In genomic region chr4:11409632-11410031, GRCh38 we compare ENCODE assay signal across 32 cellular contexts. TPM values are rescaled to one million over a fixed set of nuclear protein-coding genes. Genes with fewer than 3 reads are reported as not detected.
"Had no signal": no experiment of that assay in that cellular context is flagged by ENCODE, and none has a peak within 500 bp of the region (broad histone marks: within the 10 kb centered on the region; RNA-seq: fewer than 3 reads in every experiment).

No MANE protein-coding gene starts in this region.

- H3K9me3 Mint-ChIP-seq: activated B cell treated with CpG ODN at 0.5 μM for 24 hours; activated CD8-positive, alpha-beta T cell treated with anti-CD3 and anti-CD28 coated beads for 36 hours; activated T-cell treated with anti-CD3 and anti-CD28 coated beads, Interleukin-2, amount 50 U/mL, for 4 hours; activated T-helper 17 cell treated with anti-CD3 and anti-CD28 coated beads, Interleukin-2, amount 50 U/mL, for 72 hours; central memory CD8-positive, alpha-beta T cell; effector memory CD8-positive, alpha-beta T cell; T-helper 2 cell treated with Interferon-gamma antibody and Interleukin-4, amounts not matched to agents 5 μg/mL and 100 μg/mL, for 36 hours had no signal

- H3K4me1 ChIP-seq: esophagus muscularis mucosa, gastrocnemius medialis had no signal

- H3K27me3 Mint-ChIP-seq: activated B cell treated with CpG ODN at 0.5 μM for 24 hours; activated CD8-positive, alpha-beta T cell treated with anti-CD3 and anti-CD28 coated beads for 36 hours; activated naive CD8-positive, alpha-beta T cell; activated T-helper 17 cell treated with anti-CD3 and anti-CD28 coated beads, Interleukin-2, amount 50 U/mL, for 72 hours had no signal

- H3K36me3 Mint-ChIP-seq: activated naive CD8-positive, alpha-beta T cell had no signal

- H3K9me3 ChIP-seq: esophagus muscularis mucosa, gastrocnemius medialis had no signal

- DNase-seq: activated B cell treated with CpG ODN at 0.5 μM for 24 hours; activated CD4-positive, alpha-beta T cell treated with anti-CD3 and anti-CD28 coated beads for 48 hours; activated CD4-positive, alpha-beta T cell treated with anti-CD3 and anti-CD28 coated beads, Interleukin-2, amount 50 U/mL, for 1 hour; activated CD4-positive, alpha-beta T cell treated with anti-CD3 and anti-CD28 coated beads, Interleukin-2, amount 50 U/mL, for 48 hours; activated CD8-positive, alpha-beta memory T cell treated with anti-CD3 and anti-CD28 coated beads for 24 hours; activated CD8-positive, alpha-beta T cell treated with anti-CD3 and anti-CD28 coated beads for 36 hours; activated effector memory CD4-positive, alpha-beta T cell treated with Interleukin-2 at 50 U/mL for 16 hours; activated gamma-delta T cell treated with Interleukin-2 at 50 U/mL for 16 hours; activated naive CD4-positive, alpha-beta T cell treated with anti-CD3 and anti-CD28 coated beads, Interleukin-2, amount 50 U/mL, for 16 hours; activated naive CD4-positive, alpha-beta T cell treated with Interleukin-2 at 50 U/mL for 16 hours; activated T-cell treated with anti-CD3 and anti-CD28 coated beads, Interleukin-2, amount 50 U/mL, for 4 hours; amniotic stem cell; anterior cingulate cortex; brain microvascular endothelial cell; cortex of kidney; dermis blood vessel endothelial cell; effector CD4-positive, alpha-beta T cell; effector memory CD8-positive, alpha-beta T cell; erythroblast; foreskin keratinocyte; gastrocnemius medialis; T-helper 1 cell; T-helper 17 cell; T1000; WERI-Rb-1 had no signal

- H3K27me3 ChIP-seq: brain microvascular endothelial cell, esophagus muscularis mucosa, foreskin keratinocyte, gastrocnemius medialis had no signal

- H3K4me1 Mint-ChIP-seq: activated T-helper 17 cell treated with anti-CD3 and anti-CD28 coated beads, Interleukin-2, amount 50 U/mL, for 72 hours; central memory CD8-positive, alpha-beta T cell had no signal

- ATAC-seq: activated CD4-positive, CD25-positive, alpha-beta regulatory T cell treated with anti-CD3 and anti-CD28 coated beads, Interleukin-2, amount 50 U/mL, for 24 hours; activated CD8-positive, alpha-beta T cell treated with anti-CD3 and anti-CD28 coated beads for 36 hours; activated T-cell treated with anti-CD3 and anti-CD28 coated beads, Interleukin-2, amount 50 U/mL, for 4 hours; activated T-helper 17 cell treated with anti-CD3 and anti-CD28 coated beads, Interleukin-2, amount 50 U/mL, for 72 hours; effector memory CD8-positive, alpha-beta T cell; foreskin keratinocyte; gastrocnemius medialis; T-helper 17 cell had no signal

- H3K36me3 ChIP-seq: brain microvascular endothelial cell, esophagus muscularis mucosa, gastrocnemius medialis, WERI-Rb-1 had no signal

- H3K4me3 ChIP-seq: esophagus muscularis mucosa, gastrocnemius medialis had no signal

- H3K4me3 Mint-ChIP-seq: activated B cell treated with CpG ODN at 0.5 μM for 24 hours; activated CD8-positive, alpha-beta T cell treated with anti-CD3 and anti-CD28 coated beads for 36 hours; activated naive CD8-positive, alpha-beta T cell; activated T-cell treated with anti-CD3 and anti-CD28 coated beads, Interleukin-2, amount 50 U/mL, for 4 hours; activated T-helper 17 cell treated with anti-CD3 and anti-CD28 coated beads, Interleukin-2, amount 50 U/mL, for 72 hours; central memory CD8-positive, alpha-beta T cell; effector memory CD8-positive, alpha-beta T cell; T-helper 17 cell; T-helper 2 cell treated with Interferon-gamma antibody and Interleukin-4, amounts not matched to agents 5 μg/mL and 100 μg/mL, for 36 hours had no signal

- H3K27ac Mint-ChIP-seq: activated B cell treated with CpG ODN at 0.5 μM for 24 hours; activated CD8-positive, alpha-beta T cell treated with anti-CD3 and anti-CD28 coated beads for 36 hours; activated naive CD8-positive, alpha-beta T cell; activated T-helper 17 cell treated with anti-CD3 and anti-CD28 coated beads, Interleukin-2, amount 50 U/mL, for 72 hours; effector memory CD8-positive, alpha-beta T cell; T-helper 17 cell; T-helper 2 cell treated with Interferon-gamma antibody and Interleukin-4, amounts not matched to agents 5 μg/mL and 100 μg/mL, for 36 hours had no signal

- H3K27ac ChIP-seq: brain microvascular endothelial cell, esophagus muscularis mucosa, foreskin keratinocyte, gastrocnemius medialis had no signal

RNA-seq across cellular contexts. Expression of gene HS3ST1, which starts 19.1 kb away (rescaled TPM):
- total RNA-seq: activated CD8-positive, alpha-beta T cell treated with anti-CD3 and anti-CD28 coated beads for 36 hours; chondrocyte; T-helper 17 cell had no signal
